ENCODE assay signal across 12 cellular contexts in the genomic region with DNA sequence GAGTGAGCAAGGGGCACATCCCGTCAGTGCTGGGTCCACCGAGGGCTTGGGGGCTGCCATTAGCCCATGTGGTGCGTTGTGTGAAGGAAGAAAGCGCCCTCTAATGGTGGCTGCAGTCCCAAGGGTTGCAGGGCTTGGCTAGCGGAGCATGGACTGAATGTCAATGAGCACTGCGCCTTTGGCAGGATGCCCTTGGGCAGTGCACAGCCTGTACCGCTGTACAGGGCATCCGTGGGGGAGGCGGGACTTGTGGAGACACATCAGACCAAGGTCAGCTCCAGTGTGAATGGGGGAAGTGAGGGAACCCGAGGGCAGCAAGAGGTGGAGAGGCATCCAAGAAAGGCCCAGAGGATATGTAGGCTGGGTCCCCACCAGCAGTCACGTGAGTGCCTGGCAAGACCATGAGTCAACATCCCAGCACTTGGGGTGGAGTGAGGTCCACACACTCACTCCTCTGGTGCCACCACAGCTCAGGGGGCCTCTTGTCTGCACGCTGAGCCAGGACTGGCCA.
DNase-seq lines count a peak whose midpoint lies in the region; ATAC-seq, FAIRE-seq and TF ChIP-seq lines count a peak whose summit lies in the region.
"Had no signal": no experiment of that assay in that cellular context is flagged by ENCODE, and none has a peak within 500 bp of the region (broad histone marks: within the 10 kb centered on the region; RNA-seq: fewer than 3 reads in every experiment).

No MANE protein-coding gene starts in this region.

- CTCF ChIA-PET in activated CD8-positive, alpha-beta T cell treated with anti-CD3 and anti-CD28 coated beads for 36 hours (lab: Charles Lee): no interaction called here
- CTCF ChIA-PET in activated CD8-positive, alpha-beta T cell treated with anti-CD3 and anti-CD28 coated beads, Interleukin-2, amount 10 ng/mL, durations not matched to agents 7 days and 5 days (lab: Charles Lee): no interaction called here

- 66 to 69% methylated on average over 6 to 12 of the region's 12 CpGs for WGBS in testis, 2 donors

- H3K27ac Mint-ChIP-seq in activated CD8-positive, alpha-beta T cell treated with anti-CD3 and anti-CD28 coated beads for 36 hours: no peak overlapping the region
- no peak overlapping the region for H3K27ac Mint-ChIP-seq in activated CD8-positive, alpha-beta T cell treated with anti-CD3 and anti-CD28 coated beads, Interleukin-2, amount 10 ng/mL, durations not matched to agents 7 days and 5 days
- H3K27ac Mint-ChIP-seq: memory B cell had no signal

- no peak overlapping the region for H3K9ac ChIP-seq in colonic mucosa (ENCODE audit: low read depth in 2 of 2, low read length in 2 of 2)

- H3K9me3 ChIP-seq in testis (no peaks in the 10 kb centered on the region), colonic mucosa (no peaks in the 10 kb centered on the region)

- H3K4me3 ChIP-seq in epithelial cell of proximal tubule (ENCODE audit: low read depth, low read length) (no peak overlapping the region), testis (no peak overlapping the region), colonic mucosa (no peak overlapping the region)

- TF ChIP-seq POLR2A in testis (IDR thresholded peaks at IDR 0.05): no peak

- peak; percentile 32 for TF ChIP-seq CTCF in activated CD8-positive, alpha-beta T cell treated with anti-CD3 and anti-CD28 coated beads for 36 hours (IDR thresholded peaks at IDR 0.05)
- TF ChIP-seq CTCF in epithelial cell of proximal tubule (conservative IDR thresholded peaks at IDR 0.05; ENCODE audit: low read depth, low read length) (peak; percentile 42), testis (IDR thresholded peaks at IDR 0.05) (peak in 2 of 3 experiments; percentile 24 to 26), colonic mucosa (IDR thresholded peaks at IDR 0.05) (no peak)

- peaks cover 49% of the 10 kb centered on the region for H3K4me1 Mint-ChIP-seq in activated CD8-positive, alpha-beta T cell treated with anti-CD3 and anti-CD28 coated beads for 36 hours (ENCODE audit: low read depth)
- peaks cover 49% of the 10 kb centered on the region for H3K4me1 Mint-ChIP-seq in activated CD8-positive, alpha-beta T cell treated with anti-CD3 and anti-CD28 coated beads, Interleukin-2, amount 10 ng/mL, durations not matched to agents 7 days and 5 days (ENCODE audit: low read depth)

- H3K4me1 ChIP-seq in testis (peaks cover 19% of the 10 kb centered on the region), colonic mucosa (no peaks in the 10 kb centered on the region)

- H3K36me3 ChIP-seq in testis (ENCODE audit: low read depth, missing control alignments) (no peaks in the 10 kb centered on the region), colonic mucosa (no peaks in the 10 kb centered on the region)

- H3K4me3 Mint-ChIP-seq in activated CD8-positive, alpha-beta T cell treated with anti-CD3 and anti-CD28 coated beads for 36 hours: no peak overlapping the region
- H3K4me3 Mint-ChIP-seq in activated CD8-positive, alpha-beta T cell treated with anti-CD3 and anti-CD28 coated beads, Interleukin-2, amount 10 ng/mL, durations not matched to agents 7 days and 5 days: no peak overlapping the region
- H3K4me3 Mint-ChIP-seq: memory B cell had no signal

- intact Hi-C loops in activated CD8-positive, alpha-beta T cell treated with anti-CD3 and anti-CD28 coated beads for 36 hours (cut with micrococcal nuclease): no loop called here
- intact Hi-C loops in testis (cut with DNase I; ENCODE audit: low total_unique reads): no loop called here
- intact Hi-C loops in colonic mucosa (cut with DNase I): no loop called here

- peak; percentile 38 for DNase-seq in activated CD8-positive, alpha-beta T cell treated with anti-CD3 and anti-CD28 coated beads for 36 hours
- no peak for DNase-seq in activated CD8-positive, alpha-beta T cell treated with anti-CD3 and anti-CD28 coated beads, Interleukin-2, amount 10 ng/mL, durations not matched to agents 7 days and 5 days
- DNase-seq in NCI-H226 (peak; percentile 10), epithelial cell of proximal tubule (ENCODE audit: low read depth) (no peak), testis (peak; percentile 82), activated T-cell treated with anti-CD3 and anti-CD28 coated beads for 4 hours (no peak), GM19239 (ENCODE audit: insufficient read length, low spot score) (no peak), colonic mucosa (no peak)
- DNase-seq: activated CD4-positive, alpha-beta T cell treated with anti-CD3 and anti-CD28 coated beads, Interleukin-2, amount 50 U/mL, for 48 hours; NCI-H1417 treated with DMSO at 0.1 percent for 48 hours; stimulated activated CD4-positive, alpha-beta T cell treated with anti-CD3 and anti-CD28 coated beads, Interleukin-4, amount 100 ng/mL, for 4 hours had no signal

- no peaks in the 10 kb centered on the region for H3K36me3 Mint-ChIP-seq in activated CD8-positive, alpha-beta T cell treated with anti-CD3 and anti-CD28 coated beads for 36 hours (ENCODE audit: low read depth)
- no peaks in the 10 kb centered on the region for H3K36me3 Mint-ChIP-seq in activated CD8-positive, alpha-beta T cell treated with anti-CD3 and anti-CD28 coated beads, Interleukin-2, amount 10 ng/mL, durations not matched to agents 7 days and 5 days (ENCODE audit: low read depth)
- H3K36me3 Mint-ChIP-seq: memory B cell had no signal

- H3K9me3 Mint-ChIP-seq in activated CD8-positive, alpha-beta T cell treated with anti-CD3 and anti-CD28 coated beads for 36 hours: no peaks in the 10 kb centered on the region
- no peaks in the 10 kb centered on the region for H3K9me3 Mint-ChIP-seq in activated CD8-positive, alpha-beta T cell treated with anti-CD3 and anti-CD28 coated beads, Interleukin-2, amount 10 ng/mL, durations not matched to agents 7 days and 5 days (ENCODE audit: insufficient read depth)
- H3K9me3 Mint-ChIP-seq: memory B cell had no signal

- POLR2A ChIA-PET in activated CD8-positive, alpha-beta T cell treated with anti-CD3 and anti-CD28 coated beads for 36 hours (lab: Charles Lee): interaction anchor here (1.1 kb wide), 1 partner anchor 10 kb away, joined by 5 read pairs; no protein-coding TSS in a partner anchor
- POLR2A ChIA-PET in activated CD8-positive, alpha-beta T cell treated with anti-CD3 and anti-CD28 coated beads, Interleukin-2, amount 10 ng/mL, durations not matched to agents 7 days and 5 days (lab: Charles Lee): no interaction called here

- ATAC-seq in activated CD8-positive, alpha-beta T cell treated with anti-CD3 and anti-CD28 coated beads for 36 hours: no peak
- no peak for ATAC-seq in activated CD8-positive, alpha-beta T cell treated with anti-CD3 and anti-CD28 coated beads, Interleukin-2, amount 10 ng/mL, durations not matched to agents 7 days and 5 days

- no peaks in the 10 kb centered on the region for H3K27me3 ChIP-seq in testis
- H3K27me3 ChIP-seq in colonic mucosa: no peaks in the 10 kb centered on the region

- H3K27ac ChIP-seq in testis (no peak overlapping the region), colonic mucosa (no peak overlapping the region)

- FAIRE-seq in GM19239 (lab: Jason Lieb, UNC): no peak

- no peaks in the 10 kb centered on the region for H3K27me3 Mint-ChIP-seq in activated CD8-positive, alpha-beta T cell treated with anti-CD3 and anti-CD28 coated beads for 36 hours
- peaks cover 38% of the 10 kb centered on the region for H3K27me3 Mint-ChIP-seq in activated CD8-positive, alpha-beta T cell treated with anti-CD3 and anti-CD28 coated beads, Interleukin-2, amount 10 ng/mL, durations not matched to agents 7 days and 5 days (ENCODE audit: low read depth)

Comparison
In these comparisons a context has a peak if more than half of its experiments do, and no peak if none do; other contexts are left out.
1. DNase-seq: peak in activated CD8-positive, alpha-beta T cell treated with anti-CD3 and anti-CD28 coated beads for 36 hours (single experiment), NCI-H226 (single experiment) and testis (single experiment); none in activated CD8-positive, alpha-beta T cell treated with anti-CD3 and anti-CD28 coated beads, Interleukin-2, amount 10 ng/mL, durations not matched to agents 7 days and 5 days (single experiment), epithelial cell of proximal tubule (single experiment), activated T-cell treated with anti-CD3 and anti-CD28 coated beads for 4 hours (single experiment), GM19239 (single experiment) and colonic mucosa (single experiment).